In the genomic region with DNA sequence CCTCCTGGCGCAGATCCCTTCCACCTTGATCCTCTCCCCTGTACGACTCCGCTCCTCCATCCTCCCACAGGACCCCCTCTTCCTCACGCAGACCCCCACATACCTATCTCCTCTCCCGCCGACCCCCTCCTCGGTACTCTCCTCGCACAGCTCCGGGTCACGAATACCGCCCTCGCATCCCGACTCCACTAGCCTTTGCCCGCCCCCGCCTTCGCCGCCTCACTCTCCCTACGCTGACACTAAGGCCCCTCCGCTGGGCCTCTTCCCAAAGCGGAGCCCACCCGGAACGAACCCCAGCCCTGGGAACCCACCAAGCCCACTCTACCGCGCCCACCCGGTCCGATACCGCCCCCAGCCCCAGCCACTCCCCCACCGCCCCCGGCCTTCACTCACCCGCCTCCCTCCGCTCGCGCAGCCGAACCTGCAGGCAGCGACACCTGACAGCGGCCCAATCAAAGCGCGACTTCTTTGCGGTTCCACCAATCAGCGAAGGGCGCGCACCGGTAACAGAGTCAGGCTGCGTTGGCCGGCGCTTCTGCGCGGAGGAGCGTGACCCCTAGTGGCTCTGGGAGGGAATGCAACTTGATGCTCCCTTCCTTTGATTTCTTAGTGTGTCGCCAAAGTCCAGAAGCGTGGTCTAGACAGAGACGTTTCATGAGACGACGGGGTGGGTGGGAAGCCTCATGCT, we compare ENCODE assay signal across 7 cellular contexts. TPM values are rescaled to one million over a fixed set of nuclear protein-coding genes. Genes with fewer than 3 reads are reported as not detected.
DNase-seq lines count a peak whose midpoint lies in the region; ATAC-seq and TF ChIP-seq lines count a peak whose summit lies in the region.
"Not testable (repeated sequence)": the region's sequence is repeated elsewhere in the genome, so short reads cannot be mapped to it uniquely, and the experiment has no call there.

Gene PPIP5K1 (minus strand): TSS at position 430 of the 688 bp plus-strand sequence. CDS start 5,704 bp downstream, outside the sequence.

- not testable (repeated sequence) for TF ChIP-seq CTCF in body of pancreas (IDR thresholded peaks at IDR 0.05); heart right ventricle (IDR thresholded peaks at IDR 0.05); ovary (IDR thresholded peaks at IDR 0.05)

- TF ChIP-seq EP300 in ovary (IDR thresholded peaks at IDR 0.05): not testable (repeated sequence)

- intact Hi-C loops in body of pancreas (cut with DNase I); heart right ventricle (cut with DNase I); ovary (cut with DNase I): not testable (repeated sequence)

- ATAC-seq in GM18870 (IDR thresholded peaks at IDR 0.05; ENCODE audit: unreplicated experiment) (peak; percentile 95), GM21825 (IDR thresholded peaks at IDR 0.05; ENCODE audit: unreplicated experiment) (peak; percentile 86), HG03139 (IDR thresholded peaks at IDR 0.05; ENCODE audit: unreplicated experiment) (peak; percentile 98), body of pancreas (peak; percentile 96), heart right ventricle (peak; percentile 98 to 100 (median 99))

- no CpG with 5 or more reads among the region's 54 CpGs for WGBS in body of pancreas, 2 donors
- WGBS in heart right ventricle, 2 donors: no CpG with 5 or more reads among the region's 54 CpGs
- no CpG with 5 or more reads among the region's 54 CpGs for WGBS in ovary, 3 donors

- H3K36me3 ChIP-seq in SJCRH30; body of pancreas (replicated peaks in 1 of 2; ENCODE audit: insufficient read depth in 1 of 2, low read depth in 2 of 2); heart right ventricle; ovary: not testable (repeated sequence)

- not testable (repeated sequence) for H3K9me3 ChIP-seq in SJCRH30 (replicated peaks); body of pancreas; heart right ventricle; ovary

- not testable (repeated sequence) for H3K4me3 ChIP-seq in SJCRH30, body of pancreas, heart right ventricle, ovary

- not testable (repeated sequence) for TF ChIP-seq POLR2A in body of pancreas (IDR thresholded peaks at IDR 0.05); ovary (IDR thresholded peaks at IDR 0.05)

- H3K4me1 ChIP-seq in SJCRH30; body of pancreas; heart right ventricle; ovary (ENCODE audit: insufficient read depth): not testable (repeated sequence)

- DNase-seq in SJCRH30, body of pancreas, heart right ventricle, ovary: not testable (repeated sequence)

- H3K27ac ChIP-seq in SJCRH30, body of pancreas, heart right ventricle, ovary: not testable (repeated sequence)

- not testable (repeated sequence) for H3K27me3 ChIP-seq in SJCRH30, body of pancreas, heart right ventricle, ovary

RNA-seq across cellular contexts. Expression of gene PPIP5K1, which starts in this region (rescaled TPM):
- total RNA-seq in SJCRH30 (2014; rRNA removed; shearing (Covaris generic)): 14.3 and 15.6 TPM in 2 replicates
- total RNA-seq in body of pancreas (10 to 100 TPM; 22.1 to 27.0 TPM), heart right ventricle (10 to 100 TPM; 12.2 to 33.9 (median 18.7) TPM), ovary (10 to 100 TPM; 16.5 to 45.2 (median 34.3) TPM)
- polyA plus RNA-seq in heart right ventricle (1 to 10 TPM; 3.2 to 6.9 TPM), ovary (10 to 100 TPM in 1 of 2 donors, 1 to 10 TPM in 1; 7.6 to 27.0 TPM)
